17 cellular contexts compared by ENCODE assay signal in genomic region chr1:3164671-3165070, GRCh38.
DNase-seq lines count a peak whose midpoint lies in the region; ATAC-seq, FAIRE-seq and TF ChIP-seq lines count a peak whose summit lies in the region.
"Had no signal": no experiment of that assay in that cellular context is flagged by ENCODE, and none has a peak within 500 bp of the region (broad histone marks: within the 10 kb centered on the region; RNA-seq: fewer than 3 reads in every experiment).

No MANE protein-coding gene starts in this region.

- H3K4me3 Mint-ChIP-seq in Caco-2 (ENCODE audit: unreplicated experiment) (no peak overlapping the region), mesothelial cell of epicardium (no peak overlapping the region)
- H3K4me3 Mint-ChIP-seq: CD8-positive, alpha-beta memory T cell; HFFc6 had no signal

- BruUV-seq in Caco-2 (replicated peaks; lab: Mats Ljungman, UMichigan), result no TSS peak

- H3K27me3 Mint-ChIP-seq in Caco-2 (ENCODE audit: insufficient read depth, unreplicated experiment) (no peaks in the 10 kb centered on the region), mesothelial cell of epicardium (ENCODE audit: low read depth) (peaks cover 11% of the 10 kb centered on the region)

- no peaks in the 10 kb centered on the region for H3K36me3 ChIP-seq in Caco-2 (ENCODE audit: control insufficient read depth, insufficient read depth, low read length)
- no peaks in the 10 kb centered on the region for H3K36me3 ChIP-seq in body of pancreas (replicated peaks in 1 of 2; ENCODE audit: insufficient read depth in 1 of 2, low read depth in 2 of 2)
- no peaks in the 10 kb centered on the region for H3K36me3 ChIP-seq in small intestine (ENCODE audit: control insufficient read depth in 2 of 2, insufficient read depth in 2 of 2, low read length in 2 of 2)
- no peaks in the 10 kb centered on the region for H3K36me3 ChIP-seq in prostate gland
- H3K36me3 ChIP-seq: BLaER1, HAP-1 had no signal

- CTCF ChIA-PET in Caco-2 (lab: Charles Lee), result no interaction called here

- ATAC-seq in body of pancreas, result no peak
- ATAC-seq in HG03280 (IDR thresholded peaks at IDR 0.05; ENCODE audit: unreplicated experiment), result no peak
- ATAC-seq: GM12878 had no signal

- intact Hi-C loops in Caco-2 (cut with micrococcal nuclease; ENCODE audit: unreplicated experiment) (no loop called here), body of pancreas (cut with DNase I) (no loop called here), prostate gland (cut with DNase I) (no loop called here)

- peak overlapping the region; percentile 27 for H3K27ac Mint-ChIP-seq in Caco-2 (ENCODE audit: unreplicated experiment)
- H3K27ac Mint-ChIP-seq in mesothelial cell of epicardium, result no peak overlapping the region
- H3K27ac Mint-ChIP-seq: CD8-positive, alpha-beta memory T cell; HFFc6 had no signal

- POLR2A ChIA-PET in Caco-2 (lab: Charles Lee), result no interaction called here

- H3K4me3 ChIP-seq in Caco-2 (ENCODE audit: low read depth, low read length) (no peak overlapping the region), body of pancreas (no peak overlapping the region), small intestine (ENCODE audit: low read depth in 1 of 2, low read length in 2 of 2) (no peak overlapping the region), prostate gland (no peak overlapping the region)
- H3K4me3 ChIP-seq: BLaER1, GM12878, HAP-1 had no signal

- TF ChIP-seq CTCF in Caco-2 (IDR thresholded peaks at IDR 0.05; ENCODE audit: insufficient read depth in 1 of 2, low read depth in 1 of 2, low read length in 1 of 2, severe bottlenecking in 1 of 2, unreplicated experiment in 1 of 2) (no peak), body of pancreas (IDR thresholded peaks at IDR 0.05) (no peak), prostate gland (IDR thresholded peaks at IDR 0.05) (no peak), mesothelial cell of epicardium (IDR thresholded peaks at IDR 0.05; ENCODE audit: unreplicated experiment) (no peak)

- DNase-seq in Caco-2 (no peak), body of pancreas (no peak), small intestine (no peak), prostate gland (ENCODE audit: low spot score) (no peak), mesothelial cell of epicardium (ENCODE audit: low spot score in 2 of 2, unreplicated experiment in 2 of 2) (no peak)
- no peak for DNase-seq in effector CD4-positive, alpha-beta T cell
- DNase-seq: 8988T, AML-193, GOT3, HFFc6 had no signal

- WGBS in body of pancreas, 2 donors, result 91 to 96% methylated on average over 21 of the region's 21 CpGs
- WGBS in small intestine, 3 donors, result 83 to 90% (median 87%) methylated on average over 18 to 21 of the region's 21 CpGs
- 90% methylated on average over 19 of the region's 21 CpGs for WGBS in prostate gland

- H3K27me3 ChIP-seq in Caco-2 (replicated peaks; ENCODE audit: control insufficient read depth, insufficient read depth, low read length) (no peaks in the 10 kb centered on the region), body of pancreas (no peaks in the 10 kb centered on the region), layer of hippocampus (ENCODE audit: control insufficient read depth, insufficient read depth, low read length) (peaks cover 4% of the 10 kb centered on the region), small intestine (ENCODE audit: control insufficient read depth in 2 of 2, insufficient read depth in 2 of 2, low read length in 2 of 2) (no peaks in the 10 kb centered on the region), prostate gland (replicated peaks; ENCODE audit: insufficient read depth) (no peaks in the 10 kb centered on the region)

- H3K36me3 Mint-ChIP-seq in Caco-2 (ENCODE audit: insufficient read depth, unreplicated experiment) (no peaks in the 10 kb centered on the region), mesothelial cell of epicardium (no peaks in the 10 kb centered on the region)
- H3K36me3 Mint-ChIP-seq: CD8-positive, alpha-beta memory T cell had no signal

- no peak for FAIRE-seq in small intestine (lab: Jason Lieb, UNC)
- FAIRE-seq: GM12878, GM18507 had no signal

- H3K9me3 Mint-ChIP-seq in Caco-2 (ENCODE audit: unreplicated experiment), result no peaks in the 10 kb centered on the region
- no peaks in the 10 kb centered on the region for H3K9me3 Mint-ChIP-seq in mesothelial cell of epicardium
- H3K9me3 Mint-ChIP-seq: CD8-positive, alpha-beta memory T cell had no signal

- H3K4me1 ChIP-seq in Caco-2 (no peaks in the 10 kb centered on the region), body of pancreas (peaks cover 35% of the 10 kb centered on the region), small intestine (ENCODE audit: control insufficient read depth in 2 of 2, insufficient read depth in 1 of 2, low read depth in 1 of 2, low read length in 1 of 2) (peaks cover 0 to 5% of the 10 kb centered on the region in 2 donors), prostate gland (replicated peaks) (no peaks in the 10 kb centered on the region)
- H3K4me1 ChIP-seq: HAP-1 had no signal

- no peaks in the 10 kb centered on the region for H3K4me1 Mint-ChIP-seq in Caco-2 (ENCODE audit: low read depth, unreplicated experiment)
- peaks cover under 1% of the 10 kb centered on the region for H3K4me1 Mint-ChIP-seq in mesothelial cell of epicardium

- peak overlapping the region; percentile 83 to 90 (median 86) for H3K27ac ChIP-seq in body of pancreas
- peak overlapping the region; percentile 30 for H3K27ac ChIP-seq in layer of hippocampus (ENCODE audit: low read depth, low read length)
- H3K27ac ChIP-seq in small intestine (ENCODE audit: low read depth in 1 of 2, low read length in 1 of 2), result peak overlapping the region; percentile 43
- no peak overlapping the region for H3K27ac ChIP-seq in prostate gland
- H3K27ac ChIP-seq: BLaER1 had no signal

- H3K9me3 ChIP-seq in Caco-2 (no peaks in the 10 kb centered on the region), body of pancreas (no peaks in the 10 kb centered on the region), small intestine (ENCODE audit: control insufficient read depth, low read depth) (no peaks in the 10 kb centered on the region), prostate gland (no peaks in the 10 kb centered on the region)
- H3K9me3 ChIP-seq: BLaER1, HAP-1 had no signal

- TF ChIP-seq POLR2A in body of pancreas (IDR thresholded peaks at IDR 0.05) (no peak), prostate gland (IDR thresholded peaks at IDR 0.05) (no peak)

Comparison
In these comparisons a context has a peak if more than half of its experiments do, and no peak if none do; other contexts are left out.
1. H3K27ac ChIP-seq: peak in body of pancreas (4 of 4), layer of hippocampus (single experiment) and small intestine (2 of 2); none in prostate gland (0 of 2).